In genomic region chrX:150849486-150849885, GRCh38 we compare ENCODE assay signal across 2 cellular contexts.
TF ChIP-seq lines count a peak whose summit lies in the region.

No MANE protein-coding gene starts in this region.

TF ChIP-seq in liver, 16 proteins besides CTCF, POLR2A, EP300 and RAD21 (continued from another document):
- no peak for TF ChIP-seq MAX (IDR thresholded peaks at IDR 0.05)
- TF ChIP-seq SP1 (IDR thresholded peaks at IDR 0.05) = no peak
- TF ChIP-seq HNF4A (conservative IDR thresholded peaks at IDR 0.05) = no peak
- TF ChIP-seq ATF3 (IDR thresholded peaks at IDR 0.05) = no peak
- no peak for TF ChIP-seq HNF4G (IDR thresholded peaks at IDR 0.05)
- no peak for TF ChIP-seq JUND (IDR thresholded peaks at IDR 0.05)

TF ChIP-seq in HepG2, 621 proteins besides CTCF, POLR2A, EP300 and RAD21 (continued from another document):
- TF ChIP-seq PLRG1 (conservative IDR thresholded peaks at IDR 0.05) = no peak
- no peak for TF ChIP-seq AHDC1 (CRISPR knock-in tag; IDR thresholded peaks at IDR 0.05; ENCODE audit: borderline replicate concordance)
- TF ChIP-seq ZNF280B (CRISPR knock-in tag; IDR thresholded peaks at IDR 0.05; ENCODE audit: borderline replicate concordance) = no peak
- no peak for TF ChIP-seq MBNL3 (CRISPR knock-in tag; conservative IDR thresholded peaks at IDR 0.05)
- no peak for TF ChIP-seq ZNF329 (CRISPR knock-in tag; IDR thresholded peaks at IDR 0.05; ENCODE audit: low read depth)
- TF ChIP-seq ZNF12 (CRISPR knock-in tag; IDR thresholded peaks at IDR 0.05) = no peak
- no peak for TF ChIP-seq MLLT10 (CRISPR knock-in tag; IDR thresholded peaks at IDR 0.05)
- TF ChIP-seq ZNF572 (CRISPR knock-in tag; IDR thresholded peaks at IDR 0.05) = no peak
- no peak for TF ChIP-seq FOXJ3 (CRISPR knock-in tag; IDR thresholded peaks at IDR 0.05; ENCODE audit: borderline replicate concordance)
- TF ChIP-seq HOXA7 (CRISPR knock-in tag; IDR thresholded peaks at IDR 0.05) = no peak
- no peak for TF ChIP-seq MATR3 (CRISPR knock-in tag; IDR thresholded peaks at IDR 0.05)
- TF ChIP-seq ZKSCAN8 (CRISPR knock-in tag; IDR thresholded peaks at IDR 0.05; ENCODE audit: borderline replicate concordance) = no peak
